ENCODE assay signal across 8 cellular contexts in the genomic region with DNA sequence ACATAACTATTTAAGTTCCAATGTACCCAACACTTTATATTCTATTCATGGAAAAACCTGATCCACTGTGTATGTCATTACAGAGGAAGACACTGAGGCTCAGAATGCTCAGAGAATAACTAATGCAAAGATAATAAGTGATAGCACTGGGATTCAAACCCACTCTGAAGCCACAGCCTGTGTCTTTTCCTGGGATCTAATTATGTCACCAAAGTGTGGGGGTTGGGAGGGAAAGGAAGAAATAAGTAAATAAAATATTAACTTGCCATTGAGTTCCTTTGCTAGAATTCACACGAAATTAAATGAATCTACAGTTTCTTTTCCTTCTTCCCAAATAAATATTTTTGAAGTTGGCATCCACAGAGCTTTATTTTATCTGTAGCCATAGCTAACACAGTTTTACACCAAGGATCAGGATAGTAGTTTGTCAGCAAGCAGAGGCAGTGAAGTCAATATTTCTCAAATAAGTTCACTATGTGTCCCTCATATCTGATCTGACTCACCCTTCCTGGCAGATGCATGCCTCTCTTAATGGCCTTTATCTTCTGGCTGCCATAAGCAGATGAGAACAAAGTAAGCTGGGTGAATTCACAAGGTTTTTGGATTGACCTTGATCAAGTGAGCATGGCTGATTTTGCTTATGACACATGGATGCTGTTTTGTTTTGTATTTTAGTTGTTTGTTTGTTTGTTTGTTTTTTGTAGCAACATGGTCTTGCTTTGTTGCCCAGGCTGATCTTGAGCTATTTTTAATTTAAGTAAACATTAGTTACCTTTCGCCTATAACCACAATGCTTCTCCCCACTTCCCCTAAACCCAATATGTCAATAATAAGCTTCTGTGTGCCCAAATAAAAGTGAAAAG. TPM values are rescaled to one million over a fixed set of nuclear protein-coding genes. Genes with fewer than 3 reads are reported as not detected.
A peak's percentile ranks its signal among the peaks of the same experiment; 100 is the strongest.
DNase-seq lines count a peak whose midpoint lies in the region; ATAC-seq and TF ChIP-seq lines count a peak whose summit lies in the region.

No MANE protein-coding gene starts in this region.

- peaks cover 61% of the 10 kb centered on the region for H3K79me2 ChIP-seq in hepatocyte

- no peaks in the 10 kb centered on the region for H3K9me2 ChIP-seq in hepatocyte (replicated peaks; ENCODE audit: insufficient read depth)

- peak overlapping the region; percentile 51 for H3K4me2 ChIP-seq in hepatocyte

- no peak overlapping the region for H2AFZ ChIP-seq in hepatocyte

- H4K20me1 ChIP-seq in hepatocyte (ENCODE audit: insufficient read depth, poor library complexity, severe bottlenecking), result no peaks in the 10 kb centered on the region

- TF ChIP-seq CTCF in hepatocyte (IDR thresholded peaks at IDR 0.05; ENCODE audit: poor library complexity), result no peak

- WGBS in hepatocyte (ENCODE audit: low lambda C conversion rate, missing lambda C conversion rate), result 54% methylated on average over 2 of the region's 2 CpGs

- peak; percentile 20 for DNase-seq in GM03348 (ENCODE audit: low spot score)
- DNase-seq in M059J (ENCODE audit: low read depth), result peak; percentile 36
- peak; percentile 59 for DNase-seq in hepatocyte (ENCODE audit: low spot score)
- DNase-seq in Kasumi-1 (lab: John Stamatoyannopoulos, UW), result no peak
- no peak for DNase-seq in middle frontal gyrus (ENCODE audit: extremely low spot score, low spot score)
- DNase-seq in NCI-H1436 (lab: John Stamatoyannopoulos, UW), result no peak
- no peak for DNase-seq in D341Med (ENCODE audit: low spot score)

- ATAC-seq in GM21825 (IDR thresholded peaks at IDR 0.05; ENCODE audit: unreplicated experiment), result peak; percentile 60

- no peaks in the 10 kb centered on the region for H3K9me3 ChIP-seq in hepatocyte (ENCODE audit: low read depth)

- H3K27ac ChIP-seq in hepatocyte, result peak overlapping the region; percentile 74

- H3K4me1 ChIP-seq in hepatocyte (ENCODE audit: insufficient read depth), result peaks cover 20% of the 10 kb centered on the region

- no peak overlapping the region for H3K4me3 ChIP-seq in hepatocyte

- no peaks in the 10 kb centered on the region for H3K27me3 ChIP-seq in hepatocyte

- H3K36me3 ChIP-seq in hepatocyte (replicated peaks; ENCODE audit: insufficient read depth, low read depth), result no peaks in the 10 kb centered on the region

RNA-seq across cellular contexts. Expression of gene RAPGEF5, which starts 6.3 kb away (rescaled TPM):
- 0.22 and 0.47 TPM in 2 replicates for total RNA-seq in M059J (2014; rRNA removed; shearing (Covaris generic))
- 8.8 and 14.5 TPM in 2 replicates for total RNA-seq in hepatocyte
- polyA plus RNA-seq in hepatocyte, result 5.2 and 10.6 TPM in 2 replicates

Comparison
In these comparisons a context has a peak if more than half of its experiments do, and no peak if none do; other contexts are left out.
1. DNase-seq: peak in GM03348 (single experiment), M059J (single experiment) and hepatocyte (single experiment); none in Kasumi-1 (0 of 2), middle frontal gyrus (single experiment), NCI-H1436 (single experiment) and D341Med (single experiment).